In the genomic region with DNA sequence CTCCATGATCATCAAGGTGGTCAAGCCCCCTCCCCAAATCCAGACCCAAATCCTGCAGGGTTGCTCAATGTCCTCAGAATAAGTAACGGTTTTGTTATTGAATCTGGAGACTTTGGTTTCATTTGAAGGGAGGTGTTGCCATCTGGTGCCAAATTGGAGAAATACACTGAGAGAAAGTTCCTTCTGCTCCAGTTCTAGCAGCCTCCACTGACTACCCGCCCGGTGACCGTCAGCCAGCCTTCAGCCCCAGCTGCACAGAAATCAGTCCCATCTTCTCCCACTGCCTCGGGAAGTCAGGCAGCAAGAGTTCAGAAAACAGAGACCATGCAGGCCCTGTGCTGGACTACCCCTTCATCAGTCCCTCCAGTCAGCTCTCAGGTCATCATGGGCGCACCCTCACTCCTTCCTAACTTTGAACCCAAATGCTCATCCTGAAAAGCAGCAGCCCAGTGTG, we compare ENCODE assay signal across 8 cellular contexts. TPM values are rescaled to one million over a fixed set of nuclear protein-coding genes. Genes with fewer than 3 reads are reported as not detected.
A peak's percentile ranks its signal among the peaks of the same experiment; 100 is the strongest.
DNase-seq lines count a peak whose midpoint lies in the region; ATAC-seq and TF ChIP-seq lines count a peak whose summit lies in the region.

No MANE protein-coding gene starts in this region.

- 18 to 24% (median 19%) methylated on average over 6 of the region's 6 CpGs for WGBS in psoas muscle, 3 donors

- H3K9me3 Mint-ChIP-seq in natural killer cell = no peaks in the 10 kb centered on the region
- H3K9me3 Mint-ChIP-seq in natural killer cell treated with Interleukin-12 subunit alpha and Interleukin-12 subunit beta and Interleukin-15 and Interleukin-18, amount 100 ng/mL, for 72 hours = no peaks in the 10 kb centered on the region
- H3K9me3 Mint-ChIP-seq in activated naive CD8-positive, alpha-beta T cell treated with anti-CD3 and anti-CD28 coated beads for 36 hours = no peaks in the 10 kb centered on the region

- H3K27me3 ChIP-seq in psoas muscle (ENCODE audit: insufficient read depth in 3 of 3, low read length in 2 of 3) = no peaks in the 10 kb centered on the region

- ATAC-seq in natural killer cell (peak; percentile 56 to 87 (median 69)), HG03175 (IDR thresholded peaks at IDR 0.05; ENCODE audit: unreplicated experiment) (peak; percentile 46), psoas muscle (peak; percentile 73 to 87 (median 79)), HG03565 (IDR thresholded peaks at IDR 0.05; ENCODE audit: unreplicated experiment) (no peak)
- ATAC-seq in natural killer cell treated with Interleukin-12 subunit alpha and Interleukin-12 subunit beta and Interleukin-15 and Interleukin-18, amount 100 ng/mL, for 72 hours = no peak

- intact Hi-C loops in natural killer cell (cut with micrococcal nuclease) (loop anchor here (1.0 kb wide), 2 partner anchors 217 to 246 kb away; no protein-coding TSS in a partner anchor), head of caudate nucleus (cut with DNase I) (loop anchor here (1.0 kb wide), 1 partner anchor 217 kb away; no protein-coding TSS in a partner anchor), psoas muscle (cut with DNase I) (loop anchor here (1.0 to 5.0 kb wide), 3 partner anchors 216 to 234 kb away; no protein-coding TSS in a partner anchor)

- peaks cover 8 to 11% of the 10 kb centered on the region in 2 donors for H3K4me1 Mint-ChIP-seq in natural killer cell
- peaks cover 9 to 12% of the 10 kb centered on the region in 2 donors for H3K4me1 Mint-ChIP-seq in natural killer cell treated with Interleukin-12 subunit alpha and Interleukin-12 subunit beta and Interleukin-15 and Interleukin-18, amount 100 ng/mL, for 72 hours (ENCODE audit: low read depth in 2 of 2)
- H3K4me1 Mint-ChIP-seq in activated naive CD8-positive, alpha-beta T cell treated with anti-CD3 and anti-CD28 coated beads for 36 hours = peaks cover 2% of the 10 kb centered on the region

- H3K27ac ChIP-seq in psoas muscle = no peak overlapping the region

- H3K4me3 ChIP-seq in psoas muscle = no peak overlapping the region

- H3K27ac Mint-ChIP-seq in natural killer cell = no peak overlapping the region
- no peak overlapping the region for H3K27ac Mint-ChIP-seq in natural killer cell treated with Interleukin-12 subunit alpha and Interleukin-12 subunit beta and Interleukin-15 and Interleukin-18, amount 100 ng/mL, for 72 hours
- no peak overlapping the region for H3K27ac Mint-ChIP-seq in activated naive CD8-positive, alpha-beta T cell treated with anti-CD3 and anti-CD28 coated beads for 36 hours

- peak; percentile 74 for TF ChIP-seq CTCF in natural killer cell (IDR thresholded peaks at IDR 0.05)
- TF ChIP-seq CTCF in psoas muscle (IDR thresholded peaks at IDR 0.05) = peak; percentile 76

- peaks cover 10 to 21% of the 10 kb centered on the region in 2 donors for H3K27me3 Mint-ChIP-seq in natural killer cell (ENCODE audit: low read depth in 2 of 2)
- H3K27me3 Mint-ChIP-seq in natural killer cell treated with Interleukin-12 subunit alpha and Interleukin-12 subunit beta and Interleukin-15 and Interleukin-18, amount 100 ng/mL, for 72 hours = peaks cover 15 to 16% of the 10 kb centered on the region in 2 donors
- peaks cover 4% of the 10 kb centered on the region for H3K27me3 Mint-ChIP-seq in activated naive CD8-positive, alpha-beta T cell treated with anti-CD3 and anti-CD28 coated beads for 36 hours

- no peaks in the 10 kb centered on the region for H3K4me1 ChIP-seq in psoas muscle

- DNase-seq in natural killer cell = no peak
- no peak for DNase-seq in natural killer cell treated with Interleukin-12 subunit alpha and Interleukin-12 subunit beta and Interleukin-15 and Interleukin-18, amount 100 ng/mL, for 72 hours (ENCODE audit: low spot score)
- peak; percentile 29 for DNase-seq in NCI-H748 treated with DMSO at 0.1 percent for 48 hours (lab: John Stamatoyannopoulos, UW)
- DNase-seq in activated naive CD8-positive, alpha-beta T cell treated with anti-CD3 and anti-CD28 coated beads for 36 hours = peak; percentile 25
- peak in 40 of 42 donors; percentile 35 to 87 (median 64) for DNase-seq in head of caudate nucleus
- no peak for DNase-seq in psoas muscle

- H3K36me3 Mint-ChIP-seq in natural killer cell = no peaks in the 10 kb centered on the region
- no peaks in the 10 kb centered on the region for H3K36me3 Mint-ChIP-seq in natural killer cell treated with Interleukin-12 subunit alpha and Interleukin-12 subunit beta and Interleukin-15 and Interleukin-18, amount 100 ng/mL, for 72 hours
- H3K36me3 Mint-ChIP-seq in activated naive CD8-positive, alpha-beta T cell treated with anti-CD3 and anti-CD28 coated beads for 36 hours = no peaks in the 10 kb centered on the region

- H3K9me3 ChIP-seq in psoas muscle = no peaks in the 10 kb centered on the region

- H3K36me3 ChIP-seq in psoas muscle (ENCODE audit: insufficient read depth in 1 of 2, low read depth in 1 of 2) = no peaks in the 10 kb centered on the region

- no peak overlapping the region for H3K4me3 Mint-ChIP-seq in natural killer cell
- no peak overlapping the region for H3K4me3 Mint-ChIP-seq in natural killer cell treated with Interleukin-12 subunit alpha and Interleukin-12 subunit beta and Interleukin-15 and Interleukin-18, amount 100 ng/mL, for 72 hours
- no peak overlapping the region for H3K4me3 Mint-ChIP-seq in activated naive CD8-positive, alpha-beta T cell treated with anti-CD3 and anti-CD28 coated beads for 36 hours

RNA-seq across cellular contexts. Expression of a gene that starts 38.7 kb away (rescaled TPM):
- total RNA-seq in natural killer cell (under 1 TPM in 1 of 3 donors, not detected in 2; 0.50 TPM), psoas muscle (100 to 1,000 TPM in 2 of 4 donors, 10 to 100 TPM in 2; 45.6 to 159 (median 111) TPM)
- not detected for total RNA-seq in natural killer cell treated with Interleukin-12 subunit alpha and Interleukin-12 subunit beta and Interleukin-15 and Interleukin-18, amount 100 ng/mL, for 72 hours
- total RNA-seq in activated naive CD8-positive, alpha-beta T cell treated with anti-CD3 and anti-CD28 coated beads for 36 hours = not detected
- 100 to 1,000 TPM in 2 of 3 donors, 10 to 100 TPM in 1; 76.1 to 209 (median 186) TPM for polyA plus RNA-seq in psoas muscle

Comparison
In these comparisons a context has a peak if more than half of its experiments do, and no peak if none do; other contexts are left out.
1. ATAC-seq: peak in natural killer cell (3 of 3), HG03175 (single experiment) and psoas muscle (4 of 4); none in natural killer cell treated with Interleukin-12 subunit alpha and Interleukin-12 subunit beta and Interleukin-15 and Interleukin-18, amount 100 ng/mL, for 72 hours (0 of 2) and HG03565 (single experiment).
2. DNase-seq: peak in NCI-H748 treated with DMSO at 0.1 percent for 48 hours (single experiment), activated naive CD8-positive, alpha-beta T cell treated with anti-CD3 and anti-CD28 coated beads for 36 hours (single experiment) and head of caudate nucleus (40 of 42); none in natural killer cell (single experiment), natural killer cell treated with Interleukin-12 subunit alpha and Interleukin-12 subunit beta and Interleukin-15 and Interleukin-18, amount 100 ng/mL, for 72 hours (single experiment) and psoas muscle (0 of 2).
3. RNA of a gene that starts 38.7 kb away (total RNA-seq): 45.6 to 159 TPM in psoas muscle; not detected in natural killer cell treated with Interleukin-12 subunit alpha and Interleukin-12 subunit beta and Interleukin-15 and Interleukin-18, amount 100 ng/mL, for 72 hours, 0.50 TPM in natural killer cell and not detected in activated naive CD8-positive, alpha-beta T cell treated with anti-CD3 and anti-CD28 coated beads for 36 hours; every median in the first group is over 10 times any median in the second.